In the genomic region with DNA sequence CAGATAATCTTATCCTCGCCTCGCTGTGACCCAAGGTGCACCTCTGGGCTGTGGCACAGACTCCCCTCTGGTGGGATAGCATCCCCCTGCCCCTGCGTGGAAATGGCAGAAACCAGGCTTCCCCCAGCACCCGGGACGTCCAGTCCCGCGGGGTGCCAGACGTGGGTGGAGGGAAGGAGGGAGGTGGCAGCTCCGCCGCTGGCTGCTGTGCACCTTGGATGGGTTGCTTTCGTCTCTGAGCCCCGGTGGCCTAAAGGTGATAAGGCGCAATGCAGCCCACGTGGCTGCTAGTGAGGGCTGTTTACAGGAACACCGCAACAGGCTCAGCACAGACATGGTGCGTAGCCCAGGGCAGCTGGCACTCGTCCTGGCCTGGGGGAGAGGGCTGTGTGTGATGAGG, we compare ENCODE assay signal across 27 cellular contexts.
"Had no signal": no experiment of that assay in that cellular context is flagged by ENCODE, and none has a peak within 500 bp of the region (broad histone marks: within the 10 kb centered on the region; RNA-seq: fewer than 3 reads in every experiment).

No MANE protein-coding gene starts in this region.

- H3K9me3 ChIP-seq: adrenal gland, SJCRH30, SK-N-SH had no signal

- H3K27me3 Mint-ChIP-seq: activated CD4-positive, alpha-beta T cell treated with anti-CD3 and anti-CD28 coated beads, Interleukin-2, amount 10 ng/mL, durations not matched to agents 7 days and 5 days; activated naive CD8-positive, alpha-beta T cell treated with anti-CD3 and anti-CD28 coated beads, Interleukin-2, amount 10 ng/mL, durations not matched to agents 7 days and 5 days had no signal

- H3K27ac Mint-ChIP-seq: activated CD4-positive, alpha-beta memory T cell treated with anti-CD3 and anti-CD28 coated beads for 36 hours; activated CD4-positive, alpha-beta T cell treated with anti-CD3 and anti-CD28 coated beads, Interleukin-2, amount 10 ng/mL, durations not matched to agents 7 days and 5 days; activated naive CD4-positive, alpha-beta T cell treated with anti-CD3 and anti-CD28 coated beads, Interleukin-2, amount 10 ng/mL, durations not matched to agents 7 days and 5 days; activated naive CD8-positive, alpha-beta T cell treated with anti-CD3 and anti-CD28 coated beads, Interleukin-2, amount 10 ng/mL, durations not matched to agents 7 days and 5 days; activated T-cell treated with anti-CD3 and anti-CD28 coated beads, Interleukin-2, amount 50 U/mL, for 72 hours; activated T-helper 2 cell treated with anti-CD3 and anti-CD28 coated beads, Interferon-gamma antibody, Interleukin-2, Interleukin-4, amounts not matched to agents 10 μg/mL and 5 μg/mL and 100 μg/mL, durations not matched to agents 14 hours and 24 hours and 36 hours had no signal

- DNase-seq: activated CD4-positive, alpha-beta memory T cell treated with anti-CD3 and anti-CD28 coated beads for 36 hours; activated CD4-positive, alpha-beta T cell treated with anti-CD3 and anti-CD28 coated beads, Interleukin-2, amount 10 ng/mL, durations not matched to agents 7 days and 5 days; activated CD4-positive, CD25-positive, alpha-beta regulatory T cell; activated CD8-positive, alpha-beta memory T cell treated with anti-CD3 and anti-CD28 coated beads, Interleukin-2, amount 50 U/mL, for 4 hours; activated gamma-delta T cell treated with Interleukin-2 at 50 U/mL for 16 hours; activated naive CD4-positive, alpha-beta T cell treated with anti-CD3 and anti-CD28 coated beads, Interleukin-2, amount 10 ng/mL, durations not matched to agents 7 days and 5 days; activated naive CD8-positive, alpha-beta T cell treated with anti-CD3 and anti-CD28 coated beads, Interleukin-2, amount 10 ng/mL, durations not matched to agents 7 days and 5 days; activated T-cell treated with anti-CD3 and anti-CD28 coated beads, Interleukin-2, amount 50 U/mL, for 72 hours; adrenal gland; anterior cingulate cortex; Karpas-422; MM.1S; NCI-H1105; NCI-H146; NCI-H187 treated with DMSO at 0.1 percent for 48 hours; NCI-H2081 treated with DMSO at 0.1 percent for 48 hours; NCI-H226; NCI-H526; NCI-H82; OCI-M1; Right ventricle myocardium superior; RPMI8226; SJCRH30; SK-N-SH; T-helper 1 cell had no signal

- H3K27ac ChIP-seq: adrenal gland, SJCRH30, VCaP had no signal

- H3K4me3 Mint-ChIP-seq: activated CD4-positive, alpha-beta memory T cell treated with anti-CD3 and anti-CD28 coated beads for 36 hours; activated CD4-positive, alpha-beta T cell treated with anti-CD3 and anti-CD28 coated beads, Interleukin-2, amount 10 ng/mL, durations not matched to agents 7 days and 5 days; activated naive CD4-positive, alpha-beta T cell treated with anti-CD3 and anti-CD28 coated beads, Interleukin-2, amount 10 ng/mL, durations not matched to agents 7 days and 5 days; activated naive CD8-positive, alpha-beta T cell treated with anti-CD3 and anti-CD28 coated beads, Interleukin-2, amount 10 ng/mL, durations not matched to agents 7 days and 5 days; activated T-cell treated with anti-CD3 and anti-CD28 coated beads, Interleukin-2, amount 50 U/mL, for 72 hours had no signal

- H3K4me3 ChIP-seq: adrenal gland, SJCRH30 had no signal

- H3K4me2 ChIP-seq: SK-N-SH had no signal

- H3K27me3 ChIP-seq: adrenal gland, SJCRH30 had no signal

- H3K36me3 Mint-ChIP-seq: activated CD4-positive, alpha-beta memory T cell treated with anti-CD3 and anti-CD28 coated beads for 36 hours; activated naive CD4-positive, alpha-beta T cell treated with anti-CD3 and anti-CD28 coated beads, Interleukin-2, amount 10 ng/mL, durations not matched to agents 7 days and 5 days; activated naive CD8-positive, alpha-beta T cell treated with anti-CD3 and anti-CD28 coated beads, Interleukin-2, amount 10 ng/mL, durations not matched to agents 7 days and 5 days had no signal

- H3K9ac ChIP-seq: SK-N-SH had no signal

- H3K36me3 ChIP-seq: adrenal gland, SJCRH30 had no signal

- H3K9me3 Mint-ChIP-seq: activated CD4-positive, alpha-beta memory T cell treated with anti-CD3 and anti-CD28 coated beads for 36 hours; activated CD4-positive, alpha-beta T cell treated with anti-CD3 and anti-CD28 coated beads, Interleukin-2, amount 10 ng/mL, durations not matched to agents 7 days and 5 days; activated naive CD4-positive, alpha-beta T cell treated with anti-CD3 and anti-CD28 coated beads, Interleukin-2, amount 10 ng/mL, durations not matched to agents 7 days and 5 days; activated naive CD8-positive, alpha-beta T cell treated with anti-CD3 and anti-CD28 coated beads, Interleukin-2, amount 10 ng/mL, durations not matched to agents 7 days and 5 days; activated T-cell treated with anti-CD3 and anti-CD28 coated beads, Interleukin-2, amount 50 U/mL, for 72 hours; activated T-helper 2 cell treated with anti-CD3 and anti-CD28 coated beads, Interferon-gamma antibody, Interleukin-2, Interleukin-4, amounts not matched to agents 10 μg/mL and 5 μg/mL and 100 μg/mL, durations not matched to agents 14 hours and 24 hours and 36 hours had no signal

- H3K4me1 Mint-ChIP-seq: activated CD4-positive, alpha-beta T cell treated with anti-CD3 and anti-CD28 coated beads, Interleukin-2, amount 10 ng/mL, durations not matched to agents 7 days and 5 days; activated naive CD4-positive, alpha-beta T cell treated with anti-CD3 and anti-CD28 coated beads, Interleukin-2, amount 10 ng/mL, durations not matched to agents 7 days and 5 days had no signal
